In the genomic region with DNA sequence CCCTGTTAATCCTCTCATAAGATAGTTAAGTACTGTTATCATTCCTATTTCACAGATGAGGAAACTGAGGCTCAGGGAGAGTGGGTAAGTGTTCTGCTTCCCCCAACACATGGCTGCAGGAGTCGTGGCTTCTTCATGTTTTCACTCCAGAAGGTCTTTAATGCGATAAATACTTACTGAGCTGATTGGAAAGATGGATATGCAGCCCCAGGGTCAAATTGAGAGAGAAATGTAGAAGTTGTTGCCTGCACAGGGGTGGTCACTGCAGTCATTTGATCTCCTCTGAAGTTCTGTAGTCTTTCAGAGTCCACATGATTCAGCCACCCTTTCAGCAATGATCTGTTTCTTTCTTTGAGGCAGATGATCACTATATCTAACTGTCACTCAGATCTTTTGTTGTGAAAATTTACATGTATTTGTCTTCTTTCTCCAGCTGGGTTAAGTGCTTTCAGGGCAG, we compare ENCODE assay signal across 29 cellular contexts. TPM values are rescaled to one million over a fixed set of nuclear protein-coding genes. Genes with fewer than 3 reads are reported as not detected.
DNase-seq lines count a peak whose midpoint lies in the region; ATAC-seq and TF ChIP-seq lines count a peak whose summit lies in the region.
"Had no signal": no experiment of that assay in that cellular context is flagged by ENCODE, and none has a peak within 500 bp of the region (broad histone marks: within the 10 kb centered on the region; RNA-seq: fewer than 3 reads in every experiment).

No MANE protein-coding gene starts in this region.

- no peak overlapping the region for H3K4me3 ChIP-seq in fibroblast of mammary gland (ENCODE audit: control insufficient read depth, low read depth, low read length)
- H3K4me3 ChIP-seq in skeletal muscle tissue (ENCODE audit: low read length in 3 of 3), result no peak overlapping the region
- H3K4me3 ChIP-seq: gastrocnemius medialis, MG63, PC-9, right atrium auricular region, SK-N-MC had no signal

- peak overlapping the region; percentile 64 for H3K27ac Mint-ChIP-seq in stimulated activated naive CD8-positive, alpha-beta T cell treated with anti-CD3 and anti-CD28 coated beads, Interleukin-15, Interleukin-2, amounts not matched to agents 100 ng/mL and 50 ng/mL, for 24 hours
- H3K27ac Mint-ChIP-seq: activated CD8-positive, alpha-beta memory T cell treated with anti-CD3 and anti-CD28 coated beads, Interleukin-2, amount 10 ng/mL, durations not matched to agents 7 days and 5 days; CD8-positive, alpha-beta T cell; memory B cell had no signal

- no peaks in the 10 kb centered on the region for H3K9me3 Mint-ChIP-seq in stimulated activated naive CD8-positive, alpha-beta T cell treated with anti-CD3 and anti-CD28 coated beads, Interleukin-15, Interleukin-2, amounts not matched to agents 100 ng/mL and 50 ng/mL, for 24 hours
- H3K9me3 Mint-ChIP-seq: CD8-positive, alpha-beta T cell; central memory CD8-positive, alpha-beta T cell; memory B cell had no signal

- TF ChIP-seq CTCF in fibroblast of mammary gland (conservative IDR thresholded peaks at IDR 0.05; ENCODE audit: control insufficient read depth, insufficient read depth, low read depth, low read length), result no peak

- H3K9me3 ChIP-seq in skeletal muscle tissue (ENCODE audit: control insufficient read depth in 3 of 3, low read length in 3 of 3), result no peaks in the 10 kb centered on the region
- H3K9me3 ChIP-seq: gastrocnemius medialis, MG63, right atrium auricular region had no signal

- peaks cover 15% of the 10 kb centered on the region for H3K4me1 Mint-ChIP-seq in stimulated activated naive CD8-positive, alpha-beta T cell treated with anti-CD3 and anti-CD28 coated beads, Interleukin-15, Interleukin-2, amounts not matched to agents 100 ng/mL and 50 ng/mL, for 24 hours (ENCODE audit: low read depth)

- peaks cover 5 to 13% (median 12%) of the 10 kb centered on the region in 3 donors for H3K4me1 ChIP-seq in skeletal muscle tissue (ENCODE audit: control insufficient read depth in 3 of 3, insufficient read depth in 3 of 3, low read length in 3 of 3)

- H3K27ac ChIP-seq in skeletal muscle tissue (ENCODE audit: low read depth, low read length), result peak overlapping the region; percentile 1
- H3K27ac ChIP-seq: PC-9, SK-N-MC had no signal

- H3K36me3 Mint-ChIP-seq in stimulated activated naive CD8-positive, alpha-beta T cell treated with anti-CD3 and anti-CD28 coated beads, Interleukin-15, Interleukin-2, amounts not matched to agents 100 ng/mL and 50 ng/mL, for 24 hours (ENCODE audit: low read depth), result peaks cover 79% of the 10 kb centered on the region

- no peak overlapping the region for H3K9ac ChIP-seq in skeletal muscle tissue (ENCODE audit: low read depth in 1 of 3, low read length in 3 of 3)

- peaks cover 32 to 49% (median 41%) of the 10 kb centered on the region in 3 donors for H3K36me3 ChIP-seq in skeletal muscle tissue (ENCODE audit: control insufficient read depth in 3 of 3, insufficient read depth in 3 of 3, low read length in 3 of 3)

- no peak for ATAC-seq in stimulated activated naive CD8-positive, alpha-beta T cell treated with anti-CD3 and anti-CD28 coated beads, Interleukin-15, Interleukin-2, amounts not matched to agents 100 U/mL and 50 U/mL, for 24 hours
- no peak for ATAC-seq in HG03135 (IDR thresholded peaks at IDR 0.05; ENCODE audit: unreplicated experiment)
- ATAC-seq: activated CD8-positive, alpha-beta memory T cell treated with anti-CD3 and anti-CD28 coated beads, Interleukin-2, amount 10 ng/mL, durations not matched to agents 7 days and 5 days; CD8-positive, alpha-beta T cell; gastrocnemius medialis had no signal

- no peak for DNase-seq in stimulated activated naive CD8-positive, alpha-beta T cell treated with anti-CD3 and anti-CD28 coated beads, Interleukin-15, Interleukin-2, amounts not matched to agents 100 U/mL and 50 U/mL, for 24 hours
- peak; percentile 17 for DNase-seq in fibroblast of mammary gland (ENCODE audit: low read depth)
- DNase-seq in Kasumi-1 (lab: John Stamatoyannopoulos, UW), result no peak
- no peak for DNase-seq in foreskin melanocyte
- DNase-seq: activated CD4-positive, alpha-beta T cell treated with anti-CD3 and anti-CD28 coated beads, Interleukin-2, amount 50 U/mL, for 4 hours; activated CD8-positive, alpha-beta memory T cell treated with anti-CD3 and anti-CD28 coated beads, Interleukin-2, amount 10 ng/mL, durations not matched to agents 7 days and 5 days; activated T-cell treated with anti-CD3 and anti-CD28 coated beads, Interleukin-2, amount 50 U/mL, for 48 hours; CD8-positive, alpha-beta T cell; dermis blood vessel endothelial cell; EL; gastrocnemius medialis; GOT3; hypothalamus; KG1; MG63; NCI-H1105; NCI-H2029 treated with DMSO at 0.1 percent for 48 hours; NCI-H345; PC-9; stimulated activated CD4-positive, alpha-beta T cell treated with anti-CD3 and anti-CD28 coated beads, Interleukin-4, amount 100 ng/mL, for 1 hour; substantia nigra; T-helper 2 cell had no signal

- H3K4me3 Mint-ChIP-seq in stimulated activated naive CD8-positive, alpha-beta T cell treated with anti-CD3 and anti-CD28 coated beads, Interleukin-15, Interleukin-2, amounts not matched to agents 100 ng/mL and 50 ng/mL, for 24 hours, result no peak overlapping the region
- H3K4me3 Mint-ChIP-seq: activated CD8-positive, alpha-beta memory T cell treated with anti-CD3 and anti-CD28 coated beads, Interleukin-2, amount 10 ng/mL, durations not matched to agents 7 days and 5 days; CD8-positive, alpha-beta T cell; central memory CD8-positive, alpha-beta T cell; memory B cell had no signal

- no peaks in the 10 kb centered on the region for H3K27me3 Mint-ChIP-seq in stimulated activated naive CD8-positive, alpha-beta T cell treated with anti-CD3 and anti-CD28 coated beads, Interleukin-15, Interleukin-2, amounts not matched to agents 100 ng/mL and 50 ng/mL, for 24 hours
- H3K27me3 Mint-ChIP-seq: activated CD8-positive, alpha-beta memory T cell treated with anti-CD3 and anti-CD28 coated beads, Interleukin-2, amount 10 ng/mL, durations not matched to agents 7 days and 5 days; central memory CD8-positive, alpha-beta T cell; memory B cell had no signal

- no peaks in the 10 kb centered on the region for H3K27me3 ChIP-seq in skeletal muscle tissue (ENCODE audit: control insufficient read depth in 3 of 3, insufficient read depth in 3 of 3, low read length in 3 of 3)
- H3K27me3 ChIP-seq: gastrocnemius medialis, MG63, right atrium auricular region had no signal

RNA-seq across cellular contexts. Expression of gene CRCP, which starts 29.3 kb away (rescaled TPM):
- total RNA-seq in skeletal muscle tissue, result 26.6 TPM
